Comparison of ENCODE assay signal across 11 cellular contexts in the genomic region with DNA sequence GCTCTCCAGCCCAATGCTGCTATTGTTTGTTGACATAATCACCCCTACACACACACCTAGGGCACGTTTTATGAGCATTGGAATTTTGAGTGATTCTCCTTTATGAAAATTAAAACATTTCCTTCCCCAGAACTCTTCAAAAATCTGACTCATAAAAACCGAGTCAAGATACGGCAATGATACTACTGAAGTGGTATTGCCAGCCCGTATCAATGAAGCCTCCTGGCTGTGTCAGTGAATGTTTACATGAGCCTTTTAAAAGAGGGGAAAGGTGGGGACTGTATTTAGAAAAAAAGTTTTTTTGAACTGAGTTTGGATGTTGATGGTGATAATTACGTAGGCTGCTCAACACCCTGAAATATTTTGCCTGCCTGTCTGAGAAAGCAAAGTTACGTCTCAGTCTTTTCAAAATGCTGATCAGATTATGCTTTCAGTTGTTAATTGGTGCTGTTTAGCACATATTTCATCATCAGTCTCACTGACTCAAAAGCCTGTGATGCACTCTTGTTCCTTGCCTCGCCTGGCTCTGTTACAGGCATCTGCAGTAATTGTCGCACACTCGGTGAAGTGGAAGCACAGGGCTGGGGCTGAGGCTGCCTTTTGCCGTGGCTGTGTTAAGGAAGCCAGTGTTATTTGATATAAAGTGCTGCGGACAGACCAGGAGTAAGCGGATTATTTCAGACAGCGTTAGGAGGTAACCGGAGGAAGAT.
DNase-seq lines count a peak whose midpoint lies in the region; ATAC-seq and TF ChIP-seq lines count a peak whose summit lies in the region.
"Had no signal": no experiment of that assay in that cellular context is flagged by ENCODE, and none has a peak within 500 bp of the region (broad histone marks: within the 10 kb centered on the region; RNA-seq: fewer than 3 reads in every experiment).

No MANE protein-coding gene starts in this region.

- H3K79me2 ChIP-seq in PC-3 (ENCODE audit: low read length) = no peaks in the 10 kb centered on the region

- no peak for ATAC-seq in PC-3
- no peak for ATAC-seq in HG03025 (IDR thresholded peaks at IDR 0.05; ENCODE audit: low FRiP score, unreplicated experiment)
- ATAC-seq in HG03097 (IDR thresholded peaks at IDR 0.05; ENCODE audit: low FRiP score, unreplicated experiment) = no peak

- peaks cover 17% of the 10 kb centered on the region for H3K4me1 ChIP-seq in PC-3 (ENCODE audit: insufficient read depth, low read length)

- no peak overlapping the region for H3K4me2 ChIP-seq in PC-3 (ENCODE audit: low read length)

- H3K9me2 ChIP-seq in PC-3 (replicated peaks; ENCODE audit: low read length) = no peaks in the 10 kb centered on the region

- no peaks in the 10 kb centered on the region for H3K27me3 ChIP-seq in PC-3 (ENCODE audit: low read length)

- H2AFZ ChIP-seq in PC-3 (ENCODE audit: low read length) = no peak overlapping the region

- intact Hi-C loops in PC-3 (cut with micrococcal nuclease) = no loop called here
- intact Hi-C loops in posterior cingulate gyrus (cut with DNase I) = no loop called here

- no peaks in the 10 kb centered on the region for H4K20me1 ChIP-seq in PC-3 (ENCODE audit: low read length)

- DNase-seq in DMS153 (lab: John Stamatoyannopoulos, UW) = peak; percentile 26
- no peak for DNase-seq in PC-3
- peak; percentile 75 to 87 for DNase-seq in foreskin fibroblast
- DNase-seq in posterior cingulate gyrus = peak in 9 of 10 donors; percentile 32 to 92 (median 45)
- DNase-seq in epidermal melanocyte (ENCODE audit: insufficient read length, low spot score) = no peak
- no peak for DNase-seq in activated CD8-positive, alpha-beta memory T cell treated with anti-CD3 and anti-CD28 coated beads, Interleukin-2, amount 50 U/mL, for 4 hours
- DNase-seq: activated T-cell treated with anti-CD3 and anti-CD28 coated beads, Interleukin-2, amount 50 U/mL, for 48 hours; kidney glomerular epithelial cell; NK-92 treated with Interleukin-12 subunit alpha and Interleukin-12 subunit beta, amount 100 ng/mL, for 24 hours had no signal

- H3K27ac ChIP-seq in PC-3 (ENCODE audit: low read length) = 0 out of 2 replicates have a peak overlapping the region, but pooled peaks have one; percentile 7

- CTCF ChIA-PET in PC-3 (lab: Charles Lee) = no interaction called here

- H3K9me3 ChIP-seq in PC-3 (ENCODE audit: low read length) = peaks cover 7% of the 10 kb centered on the region; the same call in 1 of the 2 replicates

- H3K9ac ChIP-seq in PC-3 (ENCODE audit: low read length) = no peak overlapping the region

- H3K36me3 ChIP-seq in PC-3 (ENCODE audit: low read depth, low read length) = no peaks in the 10 kb centered on the region

- H3F3A ChIP-seq in PC-3 (ENCODE audit: low read length, unreplicated experiment) = no peaks in the 10 kb centered on the region

- POLR2A ChIA-PET in PC-3 (lab: Charles Lee; ENCODE audit: unreplicated experiment) = no interaction called here

- H3K4me3 ChIP-seq in PC-3 (ENCODE audit: low read length) = no peak overlapping the region
- H3K4me3 ChIP-seq in foreskin fibroblast (ENCODE audit: low read depth in 1 of 2, low read length in 2 of 2) = peak overlapping the region; percentile 16 to 22

- TF ChIP-seq CTCF in PC-3 (conservative IDR thresholded peaks at IDR 0.05; ENCODE audit: low read depth, low read length) = no peak
- no peak for TF ChIP-seq CTCF in foreskin fibroblast (IDR thresholded peaks at IDR 0.05; ENCODE audit: low read depth, low read length)

- BruUV-seq in PC-3 (replicated peaks; lab: Mats Ljungman, UMichigan) = no TSS peak

Comparison
In these comparisons a context has a peak if more than half of its experiments do, and no peak if none do; other contexts are left out.
1. DNase-seq: peak in DMS153 (single experiment), foreskin fibroblast (2 of 2) and posterior cingulate gyrus (9 of 10); none in PC-3 (single experiment), epidermal melanocyte (single experiment) and activated CD8-positive, alpha-beta memory T cell treated with anti-CD3 and anti-CD28 coated beads, Interleukin-2, amount 50 U/mL, for 4 hours (single experiment).